Comparison of ENCODE assay signal across 11 cellular contexts in the genomic region with DNA sequence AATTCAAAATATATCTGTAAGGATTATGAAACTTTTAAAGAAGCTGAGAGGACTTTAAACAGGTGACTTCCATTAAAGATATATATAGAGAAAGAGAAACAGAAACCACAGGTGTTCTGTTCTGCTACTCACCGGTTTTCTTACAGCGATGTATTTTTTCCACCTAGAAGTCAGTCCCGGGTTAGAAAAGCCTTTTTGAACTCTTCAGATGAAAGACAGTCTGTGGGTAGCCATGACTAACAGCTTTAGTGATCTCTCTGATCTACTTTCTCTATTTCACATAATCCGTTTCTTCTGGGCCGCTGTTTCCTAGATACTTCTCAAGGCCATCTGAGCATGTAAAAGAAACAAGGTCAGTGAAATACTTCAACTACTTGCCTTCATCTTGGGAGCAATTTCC. TPM values are rescaled to one million over a fixed set of nuclear protein-coding genes. Genes with fewer than 3 reads are reported as not detected.
DNase-seq lines count a peak whose midpoint lies in the region; ATAC-seq and TF ChIP-seq lines count a peak whose summit lies in the region.
"Had no signal": no experiment of that assay in that cellular context is flagged by ENCODE, and none has a peak within 500 bp of the region (broad histone marks: within the 10 kb centered on the region; RNA-seq: fewer than 3 reads in every experiment).

No MANE protein-coding gene starts in this region.

- H3K9me3 ChIP-seq in colonic mucosa (no peaks in the 10 kb centered on the region), WERI-Rb-1 (ENCODE audit: severe bottlenecking) (peaks cover 4% of the 10 kb centered on the region)
- H3K9me3 ChIP-seq: vagina had no signal

- TF ChIP-seq CTCF in colonic mucosa (IDR thresholded peaks at IDR 0.05) (no peak), WERI-Rb-1 (IDR thresholded peaks at IDR 0.05; ENCODE audit: low read depth, low read length) (no peak)

- intact Hi-C loops in colonic mucosa (cut with DNase I) = no loop called here

- H3K4me3 ChIP-seq in colonic mucosa = no peak overlapping the region
- no peak overlapping the region for H3K4me3 ChIP-seq in WERI-Rb-1 (ENCODE audit: low read depth, low read length)
- H3K4me3 ChIP-seq: vagina had no signal

- DNase-seq in central memory CD4-positive, alpha-beta T cell = peak; percentile 69
- DNase-seq in NCI-H146 treated with DMSO at 0.1 percent for 48 hours (lab: John Stamatoyannopoulos, UW; ENCODE audit: unreplicated experiment) (no peak), colonic mucosa (no peak), AG08396 (ENCODE audit: low spot score) (no peak), WERI-Rb-1 (no peak)
- DNase-seq: NCI-H446 treated with DMSO at 0.1 percent for 48 hours had no signal

- H3K27me3 ChIP-seq in colonic mucosa (no peaks in the 10 kb centered on the region), WERI-Rb-1 (ENCODE audit: insufficient read depth, low read depth, severe bottlenecking) (peaks cover 61% of the 10 kb centered on the region)
- H3K27me3 ChIP-seq: vagina had no signal

- no peaks in the 10 kb centered on the region for H3K36me3 ChIP-seq in colonic mucosa
- H3K36me3 ChIP-seq in WERI-Rb-1 = no peaks in the 10 kb centered on the region
- H3K36me3 ChIP-seq: vagina had no signal

- ATAC-seq in GM18505 (IDR thresholded peaks at IDR 0.05; ENCODE audit: unreplicated experiment) = peak; percentile 92
- ATAC-seq in GM21390 (IDR thresholded peaks at IDR 0.05; ENCODE audit: unreplicated experiment) = peak; percentile 93
- peak; percentile 82 for ATAC-seq in HG03378 (IDR thresholded peaks at IDR 0.05; ENCODE audit: unreplicated experiment)

- H3K9ac ChIP-seq in colonic mucosa (ENCODE audit: low read depth in 2 of 2, low read length in 2 of 2) = no peak overlapping the region

- H3K27ac ChIP-seq in colonic mucosa = no peak overlapping the region
- no peak overlapping the region for H3K27ac ChIP-seq in WERI-Rb-1
- H3K27ac ChIP-seq: vagina had no signal

- no peak for TF ChIP-seq POLR2A in GM18505 (IDR thresholded peaks at IDR 0.05; ENCODE audit: borderline replicate concordance, extremely low read depth, insufficient read depth, insufficient read length)

- H3K4me1 ChIP-seq in colonic mucosa = no peaks in the 10 kb centered on the region
- H3K4me1 ChIP-seq: vagina had no signal

RNA-seq across cellular contexts. Expression of a gene that starts 25.1 kb away (rescaled TPM):
- total RNA-seq in colonic mucosa = not detected
- total RNA-seq: fibroblast of villous mesenchyme, vagina had no signal

RNA-seq across cellular contexts. Expression of a gene that starts 37.0 kb away (rescaled TPM):
- total RNA-seq in colonic mucosa = 10 to 100 TPM in 1 of 2 donors, 1 to 10 TPM in 1; 5.7 to 10.6 TPM

RNA-seq across cellular contexts. Expression of a gene that starts 37.0 kb away (rescaled TPM):
- total RNA-seq in colonic mucosa = 10 to 100 TPM; 11.7 to 39.1 TPM
